In genomic region chr2:165016772-165017411, GRCh38 we compare ENCODE assay signal across 8 cellular contexts.
DNase-seq lines count a peak whose midpoint lies in the region; ATAC-seq lines count a peak whose summit lies in the region.

No MANE protein-coding gene starts in this region.

- peak; percentile 60 for DNase-seq in D341Med (ENCODE audit: low spot score)
- DNase-seq in GM19238 (ENCODE audit: insufficient read length, low spot score), result peak; percentile 9
- DNase-seq in NCI-H446 treated with DMSO at 0.1 percent for 48 hours (lab: John Stamatoyannopoulos, UW), result peak; percentile 15
- DNase-seq in brain pericyte (ENCODE audit: low read depth, low spot score), result peak; percentile 24
- DNase-seq in left kidney (ENCODE audit: low read depth, low spot score), result peak; percentile 69
- DNase-seq in aorta, result no peak
- DNase-seq in 8988T, result no peak

- H3K4me1 ChIP-seq in aorta (ENCODE audit: control insufficient read depth in 1 of 2, insufficient read depth in 2 of 2, low read length in 2 of 2), result no peaks in the 10 kb centered on the region

- no peaks in the 10 kb centered on the region for H3K36me3 ChIP-seq in aorta (ENCODE audit: control insufficient read depth in 1 of 2, insufficient read depth in 2 of 2, low read length in 1 of 2)

- no peak overlapping the region for H3K4me3 ChIP-seq in aorta (ENCODE audit: low read length in 2 of 2)

- no peaks in the 10 kb centered on the region for H3K9me3 ChIP-seq in aorta (ENCODE audit: control insufficient read depth, low read length)

- H3K27ac ChIP-seq in aorta (ENCODE audit: low read depth in 1 of 2, low read length in 2 of 2), result no peak overlapping the region

- 28% methylated on average over 15 of the region's 15 CpGs for WGBS in aorta, 2 donors

- H3K27me3 ChIP-seq in aorta (ENCODE audit: control insufficient read depth in 1 of 2, insufficient read depth in 2 of 2, low read length in 1 of 2), result no peaks in the 10 kb centered on the region

- intact Hi-C loops in aorta (cut with DNase I), result loop anchor here (5.0 kb wide), 3 partner anchors 180 to 275 kb away; partner anchors contain the start of gene SCN3A (in 1 of the 2)

- ATAC-seq in HG03175 (IDR thresholded peaks at IDR 0.05; ENCODE audit: unreplicated experiment), result peak; percentile 70
- ATAC-seq in aorta (ENCODE audit: low FRiP score), result no peak

Comparison
In these comparisons a context has a peak if more than half of its experiments do, and no peak if none do; other contexts are left out.
1. DNase-seq: peak in D341Med (single experiment), GM19238 (single experiment), NCI-H446 treated with DMSO at 0.1 percent for 48 hours (single experiment), brain pericyte (single experiment) and left kidney (single experiment); none in aorta (0 of 2) and 8988T (single experiment).